Comparison of ENCODE assay signal across 23 cellular contexts in genomic region chr3:155365178-155365783, GRCh38.
"Had no signal": no experiment of that assay in that cellular context is flagged by ENCODE, and none has a peak within 500 bp of the region (broad histone marks: within the 10 kb centered on the region; RNA-seq: fewer than 3 reads in every experiment).

No MANE protein-coding gene starts in this region.

- H3K4me1 ChIP-seq: lower lobe of right lung, stomach had no signal

- ATAC-seq: effector memory CD8-positive, alpha-beta T cell; left ventricle myocardium superior; lower lobe of right lung; natural killer cell; sciatic nerve; stimulated activated effector memory CD8-positive, alpha-beta T cell treated with anti-CD3 and anti-CD28 coated beads, Interleukin-12 subunit alpha, Interleukin-12 subunit beta, amount 100 ng/mL, for 72 hours had no signal

- H3K27me3 ChIP-seq: ovary, stomach, testis, tibial nerve, upper lobe of left lung had no signal

- DNase-seq: cortex of kidney; effector memory CD8-positive, alpha-beta T cell; hypothalamus; left ventricle myocardium superior; lower lobe of right lung; natural killer cell; occipital lobe; ovary; posterior cingulate gyrus; retina; stimulated activated CD4-positive, alpha-beta T cell treated with anti-CD3 and anti-CD28 coated beads, Interleukin-12 subunit alpha, Interleukin-12 subunit beta, amount 100 ng/mL, for 4 hours; stimulated activated CD4-positive, alpha-beta T cell treated with anti-CD3 and anti-CD28 coated beads, Interleukin-1b, Interleukin-23, amount 100 ng/mL, for 48 hours; stimulated activated CD4-positive, alpha-beta T cell treated with anti-CD3 and anti-CD28 coated beads, Interleukin-4, amount 100 ng/mL, for 24 hours; stimulated activated naive CD4-positive, alpha-beta T cell treated with Interleukin-2 at 50 U/mL for 16 hours; stomach; testis; upper lobe of left lung had no signal

- H3K4me2 ChIP-seq: smooth muscle cell had no signal

- H3K4me3 ChIP-seq: lower lobe of right lung, ovary, smooth muscle cell, stomach, testis, tibial nerve, upper lobe of left lung had no signal

- FAIRE-seq: keratinocyte, urothelium cell line had no signal

- H3K36me3 ChIP-seq: lower lobe of right lung, ovary, stomach, tibial nerve, upper lobe of left lung had no signal

- H3K9me3 ChIP-seq: lower lobe of right lung, testis had no signal

- H3K27ac ChIP-seq: lower lobe of right lung, ovary, stomach, tibial nerve, upper lobe of left lung had no signal
